Comparison of ENCODE assay signal across 8 cellular contexts in the genomic region with DNA sequence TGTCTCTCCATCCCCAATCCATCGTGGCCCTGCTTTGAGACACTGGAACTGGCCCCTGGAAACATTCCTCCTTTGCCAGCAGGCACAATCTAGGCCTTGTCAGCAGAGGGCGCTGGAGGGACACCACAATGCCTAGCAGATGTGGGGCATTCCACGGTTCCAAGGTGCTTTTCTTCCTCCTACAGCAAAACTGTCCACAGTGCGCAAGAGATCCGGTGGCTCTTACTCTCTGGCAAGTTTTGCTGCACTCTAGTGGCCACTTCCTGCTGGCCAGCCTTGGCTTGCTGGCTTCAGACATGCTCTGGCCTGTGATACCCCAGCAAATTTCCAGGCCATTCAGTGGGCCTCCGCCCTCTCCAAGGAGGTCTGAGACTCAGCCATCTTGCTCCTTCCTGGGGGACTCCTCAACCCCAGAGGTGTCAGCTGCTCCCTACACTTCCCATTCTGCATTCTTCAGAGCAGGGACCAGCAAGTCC. TPM values are rescaled to one million over a fixed set of nuclear protein-coding genes. Genes with fewer than 3 reads are reported as not detected.
A peak's percentile ranks its signal among the peaks of the same experiment; 100 is the strongest.
DNase-seq lines count a peak whose midpoint lies in the region; ATAC-seq and TF ChIP-seq lines count a peak whose summit lies in the region.

No MANE protein-coding gene starts in this region.

- WGBS in lung, 2 donors: 17 to 18% methylated on average over 6 of the region's 6 CpGs

- H3K9me3 ChIP-seq in DOHH2 (ENCODE audit: control insufficient read depth, insufficient read depth, low read length): no peaks in the 10 kb centered on the region
- H3K9me3 ChIP-seq in lung (ENCODE audit: control insufficient read depth in 2 of 2, insufficient read depth in 1 of 2, low read length in 1 of 2): no peaks in the 10 kb centered on the region

- H3K36me3 Mint-ChIP-seq in activated CD4-positive, alpha-beta memory T cell treated with anti-CD3 and anti-CD28 coated beads, Interleukin-2, amount 10 ng/mL, durations not matched to agents 7 days and 5 days (ENCODE audit: low read depth): no peaks in the 10 kb centered on the region

- H3K4me3 ChIP-seq in DOHH2 (ENCODE audit: low read length): no peak overlapping the region
- no peak overlapping the region for H3K4me3 ChIP-seq in lung

- no peaks in the 10 kb centered on the region for H3K9me2 ChIP-seq in DOHH2 (replicated peaks; ENCODE audit: control insufficient read depth, low read length)

- DNase-seq in HUDEP-2 (lab: John Stamatoyannopoulos, UW; ENCODE audit: unreplicated experiment in 76 of 76) (peak in 74 of 76 experiments; percentile 19 to 89 (median 71)), NK-92 (lab: John Stamatoyannopoulos, UW; ENCODE audit: unreplicated experiment) (peak; percentile 33), lung (ENCODE audit: low spot score) (peak; percentile 90)
- peak; percentile 82 for DNase-seq in activated CD4-positive, alpha-beta memory T cell treated with anti-CD3 and anti-CD28 coated beads, Interleukin-2, amount 10 ng/mL, durations not matched to agents 7 days and 5 days
- DNase-seq in effector CD8-positive, alpha-beta T cell (lab: John Stamatoyannopoulos, UW): peak; percentile 78
- peak; percentile 72 for DNase-seq in stimulated activated CD8-positive, alpha-beta memory T cell treated with anti-CD3 and anti-CD28 coated beads, Interleukin-15, amount 100 ng/mL, for 1 hour (ENCODE audit: low read depth)

- ATAC-seq in lung (ENCODE audit: insufficient read depth, low FRiP score) (peak; percentile 91), HG02970 (IDR thresholded peaks at IDR 0.05; ENCODE audit: low FRiP score, unreplicated experiment) (no peak)

- H3K79me2 ChIP-seq in DOHH2 (ENCODE audit: control insufficient read depth, low read length): no peaks in the 10 kb centered on the region

- H3K27ac ChIP-seq in DOHH2 (ENCODE audit: low read depth, low read length) (no peak overlapping the region), lung (ENCODE audit: low read depth in 1 of 2, low read length in 1 of 2) (no peak overlapping the region)

- no peak overlapping the region for H3K4me2 ChIP-seq in DOHH2 (ENCODE audit: low read length)

- peaks cover 4% of the 10 kb centered on the region; the same call in 1 of the 2 replicates for H3K4me1 ChIP-seq in DOHH2 (ENCODE audit: control insufficient read depth, low read length)
- H3K4me1 ChIP-seq in lung (ENCODE audit: control insufficient read depth in 2 of 2, insufficient read depth in 2 of 2, low read length in 2 of 2): no peaks in the 10 kb centered on the region

- POLR2A ChIA-PET in activated CD4-positive, alpha-beta memory T cell treated with anti-CD3 and anti-CD28 coated beads, Interleukin-2, amount 10 ng/mL, durations not matched to agents 7 days and 5 days (lab: Charles Lee): interaction anchor here (1.0 kb wide), 1 partner anchor 148 kb away, joined by 4 read pairs; no protein-coding TSS in a partner anchor

- no peaks in the 10 kb centered on the region for H3F3A ChIP-seq in DOHH2 (ENCODE audit: control insufficient read depth, insufficient read depth)

- peak; percentile 98 for TF ChIP-seq CTCF in DOHH2 (IDR thresholded peaks at IDR 0.05; ENCODE audit: low read depth, low read length, poor library complexity, severe bottlenecking)
- peak; percentile 91 for TF ChIP-seq CTCF in lung (IDR thresholded peaks at IDR 0.05; ENCODE audit: control extremely low read depth, extremely low read depth)

- no peaks in the 10 kb centered on the region for H3K4me1 Mint-ChIP-seq in activated CD4-positive, alpha-beta memory T cell treated with anti-CD3 and anti-CD28 coated beads, Interleukin-2, amount 10 ng/mL, durations not matched to agents 7 days and 5 days

- no peak overlapping the region for H3K4me3 Mint-ChIP-seq in activated CD4-positive, alpha-beta memory T cell treated with anti-CD3 and anti-CD28 coated beads, Interleukin-2, amount 10 ng/mL, durations not matched to agents 7 days and 5 days

- no peaks in the 10 kb centered on the region for H4K20me1 ChIP-seq in DOHH2 (ENCODE audit: control insufficient read depth, insufficient read depth, low read depth, low read length)

- H3K27ac Mint-ChIP-seq in activated CD4-positive, alpha-beta memory T cell treated with anti-CD3 and anti-CD28 coated beads, Interleukin-2, amount 10 ng/mL, durations not matched to agents 7 days and 5 days: no peak overlapping the region

- CTCF ChIA-PET in activated CD4-positive, alpha-beta memory T cell treated with anti-CD3 and anti-CD28 coated beads, Interleukin-2, amount 10 ng/mL, durations not matched to agents 7 days and 5 days (lab: Charles Lee): interaction anchor here (0.7 to 8.3 kb wide), 7 partner anchors 21 to 189 kb away, joined by 3 to 68 read pairs (median 3); no protein-coding TSS in a partner anchor

- H3K9me3 Mint-ChIP-seq in activated CD4-positive, alpha-beta memory T cell treated with anti-CD3 and anti-CD28 coated beads, Interleukin-2, amount 10 ng/mL, durations not matched to agents 7 days and 5 days: no peaks in the 10 kb centered on the region

- H3K27me3 ChIP-seq in DOHH2 (ENCODE audit: control insufficient read depth, low read length) (no peaks in the 10 kb centered on the region), lung (ENCODE audit: control insufficient read depth, insufficient read depth) (no peaks in the 10 kb centered on the region)

- H3K27me3 Mint-ChIP-seq in activated CD4-positive, alpha-beta memory T cell treated with anti-CD3 and anti-CD28 coated beads, Interleukin-2, amount 10 ng/mL, durations not matched to agents 7 days and 5 days: no peaks in the 10 kb centered on the region

- H3K36me3 ChIP-seq in DOHH2 (ENCODE audit: control insufficient read depth, low read length) (peaks cover 78% of the 10 kb centered on the region), lung (ENCODE audit: control insufficient read depth in 2 of 2, insufficient read depth in 2 of 2, low read length in 2 of 2) (no peaks in the 10 kb centered on the region)

RNA-seq across cellular contexts. Expression of a gene that starts 17.1 kb away (rescaled TPM):
- 10 to 100 TPM; 19.6 to 20.1 TPM for total RNA-seq in activated CD4-positive, alpha-beta memory T cell treated with anti-CD3 and anti-CD28 coated beads, Interleukin-2, amount 10 ng/mL, durations not matched to agents 7 days and 5 days
- total RNA-seq in lung: 10 to 100 TPM; 12.3 to 33.9 TPM
- polyA plus RNA-seq in lung: 1 to 10 TPM; 9.4 to 10.0 TPM

RNA-seq across cellular contexts. Expression of a gene that starts 34.2 kb away (rescaled TPM):
- total RNA-seq in activated CD4-positive, alpha-beta memory T cell treated with anti-CD3 and anti-CD28 coated beads, Interleukin-2, amount 10 ng/mL, durations not matched to agents 7 days and 5 days: under 1 TPM; 0.18 to 0.25 TPM
- total RNA-seq in lung: 10 to 100 TPM; 13.2 to 16.1 TPM
- polyA plus RNA-seq in lung: 1 to 10 TPM; 4.7 to 9.4 TPM

RNA-seq across cellular contexts. Expression of a gene that starts 56.3 kb away (rescaled TPM):
- total RNA-seq in activated CD4-positive, alpha-beta memory T cell treated with anti-CD3 and anti-CD28 coated beads, Interleukin-2, amount 10 ng/mL, durations not matched to agents 7 days and 5 days: 100 to 1,000 TPM; 109 to 110 TPM
- 100 to 1,000 TPM; 102 to 153 TPM for total RNA-seq in lung
- polyA plus RNA-seq in lung: 10 to 100 TPM; 77.2 to 98.8 TPM

Comparison
In these comparisons a context has a peak if more than half of its experiments do, and no peak if none do; other contexts are left out.
1. DNase-seq: peak in every context shown above with its lines; median percentile 90 in lung; 82 in activated CD4-positive, alpha-beta memory T cell treated with anti-CD3 and anti-CD28 coated beads, Interleukin-2, amount 10 ng/mL, durations not matched to agents 7 days and 5 days; 78 in effector CD8-positive, alpha-beta T cell; 72 in stimulated activated CD8-positive, alpha-beta memory T cell treated with anti-CD3 and anti-CD28 coated beads, Interleukin-15, amount 100 ng/mL, for 1 hour; 71 in HUDEP-2; 33 in NK-92.
2. RNA of a gene that starts 34.2 kb away (total RNA-seq): 13.2 to 16.1 TPM in lung; 0.18 to 0.25 TPM in activated CD4-positive, alpha-beta memory T cell treated with anti-CD3 and anti-CD28 coated beads, Interleukin-2, amount 10 ng/mL, durations not matched to agents 7 days and 5 days; every median in the first group is over 10 times any median in the second.